In genomic region chr11:65418431-65418680, GRCh38 we compare ENCODE assay signal across 8 cellular contexts. TPM values are rescaled to one million over a fixed set of nuclear protein-coding genes. Genes with fewer than 3 reads are reported as not detected.
A peak's percentile ranks its signal among the peaks of the same experiment; 100 is the strongest.
DNase-seq lines count a peak whose midpoint lies in the region; ATAC-seq lines count a peak whose summit lies in the region.

No MANE protein-coding gene starts in this region.

- H3K36me3 Mint-ChIP-seq in activated T-helper 17 cell treated with anti-CD3 and anti-CD28 coated beads, Interleukin-2, amount 50 U/mL, for 72 hours (ENCODE audit: low read depth), result peaks cover 70% of the 10 kb centered on the region

- ATAC-seq in activated T-helper 17 cell treated with anti-CD3 and anti-CD28 coated beads, Interleukin-2, amount 50 U/mL, for 72 hours (replicated peaks), result no peak
- no peak for ATAC-seq in HG03439 (IDR thresholded peaks at IDR 0.05; ENCODE audit: unreplicated experiment)

- no peaks in the 10 kb centered on the region for H3K36me3 ChIP-seq in iPS-18a (ENCODE audit: control insufficient read depth, low read depth, low read length)
- H3K36me3 ChIP-seq in subcutaneous abdominal adipose tissue (ENCODE audit: control insufficient read depth in 5 of 5, insufficient read depth in 5 of 5, low read length in 5 of 5), result peaks cover 0 to 9% (median 7%) of the 10 kb centered on the region in 5 donors

- no peaks in the 10 kb centered on the region for H3K9me3 ChIP-seq in iPS-18a (ENCODE audit: control insufficient read depth, low read depth, low read length)
- no peaks in the 10 kb centered on the region for H3K9me3 ChIP-seq in subcutaneous abdominal adipose tissue (ENCODE audit: control insufficient read depth in 5 of 5, low read length in 5 of 5)

- peaks cover 24% of the 10 kb centered on the region for H3K4me1 Mint-ChIP-seq in activated T-helper 17 cell treated with anti-CD3 and anti-CD28 coated beads, Interleukin-2, amount 50 U/mL, for 72 hours

- H3K27me3 ChIP-seq in iPS-18a (ENCODE audit: control insufficient read depth, insufficient read depth, low read length) (no peaks in the 10 kb centered on the region), subcutaneous abdominal adipose tissue (ENCODE audit: control insufficient read depth in 5 of 5, insufficient read depth in 4 of 5, low read length in 5 of 5) (no peaks in the 10 kb centered on the region)

- no peaks in the 10 kb centered on the region for H3K9me3 Mint-ChIP-seq in activated T-helper 17 cell treated with anti-CD3 and anti-CD28 coated beads, Interleukin-2, amount 50 U/mL, for 72 hours

- DNase-seq in DMS53 (lab: John Stamatoyannopoulos, UW) (peak; percentile 85), DMS53 treated with DMSO at 0.1 percent for 48 hours (lab: John Stamatoyannopoulos, UW; ENCODE audit: unreplicated experiment) (no peak), NCI-H2227 treated with DMSO at 0.1 percent for 48 hours (lab: John Stamatoyannopoulos, UW) (no peak), hypothalamus (lab: John Stamatoyannopoulos, UW) (no peak)

- H3K4me1 ChIP-seq in iPS-18a (ENCODE audit: control insufficient read depth, low read depth, low read length) (peaks cover 49% of the 10 kb centered on the region), subcutaneous abdominal adipose tissue (ENCODE audit: control insufficient read depth in 5 of 5, insufficient read depth in 5 of 5, low read length in 5 of 5) (peaks cover 17 to 68% (median 65%) of the 10 kb centered on the region in 5 donors)

- H3K9ac ChIP-seq in iPS-18a (ENCODE audit: low read length) (peak overlapping the region; percentile 64), subcutaneous abdominal adipose tissue (ENCODE audit: low read length in 5 of 5) (peak overlapping the region; percentile 86 to 100 (median 100))

- H3K27ac ChIP-seq in iPS-18a (ENCODE audit: low read length), result peak overlapping the region; percentile 92
- peak overlapping the region; percentile 100 for H3K27ac ChIP-seq in subcutaneous abdominal adipose tissue (ENCODE audit: low read depth, low read length)

- H3K4me3 Mint-ChIP-seq in activated T-helper 17 cell treated with anti-CD3 and anti-CD28 coated beads, Interleukin-2, amount 50 U/mL, for 72 hours, result peak overlapping the region; percentile 99

- H3K4me3 ChIP-seq in iPS-18a (ENCODE audit: low read length) (peak overlapping the region; percentile 34), subcutaneous abdominal adipose tissue (ENCODE audit: low read depth in 1 of 5, low read length in 5 of 5) (peak overlapping the region; percentile 34 to 71 (median 70))

- H3K27ac Mint-ChIP-seq in activated T-helper 17 cell treated with anti-CD3 and anti-CD28 coated beads, Interleukin-2, amount 50 U/mL, for 72 hours, result peak overlapping the region; percentile 100

- no peaks in the 10 kb centered on the region for H3K27me3 Mint-ChIP-seq in activated T-helper 17 cell treated with anti-CD3 and anti-CD28 coated beads, Interleukin-2, amount 50 U/mL, for 72 hours

RNA-seq across cellular contexts. Expression of gene NEAT1, which starts 4.2 kb away (rescaled TPM):
- 1,000 to 10,000 TPM in 1 of 2 donors, 100 to 1,000 TPM in 1; 823 to 2,912 TPM for total RNA-seq in activated T-helper 17 cell treated with anti-CD3 and anti-CD28 coated beads, Interleukin-2, amount 50 U/mL, for 72 hours

RNA-seq across cellular contexts. Expression of gene FRMD8, which starts 31.9 kb away (rescaled TPM):
- total RNA-seq in activated T-helper 17 cell treated with anti-CD3 and anti-CD28 coated beads, Interleukin-2, amount 50 U/mL, for 72 hours, result 10 to 100 TPM; 49.6 to 52.1 TPM

RNA-seq across cellular contexts. Expression of gene SLC25A45, which starts 35.9 kb away (rescaled TPM):
- total RNA-seq in activated T-helper 17 cell treated with anti-CD3 and anti-CD28 coated beads, Interleukin-2, amount 50 U/mL, for 72 hours, result 10 to 100 TPM; 18.0 to 20.1 TPM
